In the genomic region with DNA sequence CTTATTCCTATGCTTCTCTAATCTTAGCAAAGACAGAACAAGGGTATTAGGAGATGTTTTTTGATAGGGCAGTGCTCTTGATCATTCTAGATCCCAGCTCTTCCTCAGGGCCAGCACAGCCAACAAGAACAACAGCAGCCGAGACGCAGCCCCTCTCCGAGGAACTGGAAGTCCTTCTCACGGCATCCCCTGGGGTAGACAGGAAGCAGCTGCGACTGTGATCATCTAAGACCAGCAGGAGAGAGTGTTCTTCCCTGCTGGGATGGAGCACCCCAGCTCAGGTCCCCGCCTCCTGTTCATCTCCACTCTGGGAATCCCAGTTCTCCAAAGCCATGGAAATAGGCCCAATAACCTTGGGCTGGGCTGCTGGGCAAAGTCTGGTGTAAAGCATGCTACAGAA, we compare ENCODE assay signal across 22 cellular contexts. TPM values are rescaled to one million over a fixed set of nuclear protein-coding genes. Genes with fewer than 3 reads are reported as not detected.
DNase-seq lines count a peak whose midpoint lies in the region; ATAC-seq and TF ChIP-seq lines count a peak whose summit lies in the region.
"Had no signal": no experiment of that assay in that cellular context is flagged by ENCODE, and none has a peak within 500 bp of the region (broad histone marks: within the 10 kb centered on the region; RNA-seq: fewer than 3 reads in every experiment).

No MANE protein-coding gene starts in this region.

- peak overlapping the region; percentile 67 for H3K4ac ChIP-seq in IMR-90 (ENCODE audit: low read depth, low read length)
- no peak overlapping the region for H3K4ac ChIP-seq in mesendoderm (ENCODE audit: low read depth, low read length)

- H3K18ac ChIP-seq in IMR-90 (ENCODE audit: low read depth, low read length): no peak overlapping the region
- H3K18ac ChIP-seq in mesendoderm (ENCODE audit: low read length): no peak overlapping the region

- H4K5ac ChIP-seq in IMR-90 (ENCODE audit: low read depth, low read length) (no peak overlapping the region), mesendoderm (ENCODE audit: low read length) (no peak overlapping the region)

- BruUV-seq in IMR-90 (replicated peaks; lab: Mats Ljungman, UMichigan): no TSS peak

- no peak for DNase-seq in IMR-90
- DNase-seq in astrocyte of the spinal cord (ENCODE audit: low read depth, low spot score): peak; percentile 69
- DNase-seq in islet precursor cell: peak; percentile 32
- DNase-seq in transverse colon: no peak
- no peak for DNase-seq in NCI-H446 (lab: John Stamatoyannopoulos, UW)
- no peak for DNase-seq in mesendoderm
- DNase-seq: activated naive CD4-positive, alpha-beta T cell; amniotic stem cell; foreskin fibroblast; GM23248; Karpas-422; midbrain; NCI-H1105; nephron progenitor cell; OCI-M1; stimulated activated CD4-positive, alpha-beta T cell treated with anti-CD3 and anti-CD28 coated beads, Interleukin-4, amount 100 ng/mL, for 4 hours; substantia nigra; T-helper 2 cell had no signal

- H3K79me2 ChIP-seq in mesendoderm (ENCODE audit: control insufficient read depth, insufficient read depth, low read length): no peaks in the 10 kb centered on the region

- H2BK20ac ChIP-seq in IMR-90 (ENCODE audit: low read depth, low read length): peak overlapping the region; percentile 55

- in situ Hi-C loops in IMR-90 (cut with MboI; ENCODE audit: low sequenced_read_pairs) (no loop called here), astrocyte of the spinal cord (cut with HindIII; ENCODE audit: low sequenced_read_pairs) (no loop called here), transverse colon (cut with MboI; ENCODE audit: low pct_ligation_motif_present in 1 of 4, low pct_unique_long_range_greater_than_20kb in 1 of 4, low sequenced_read_pairs in 3 of 4) (loop anchor here in 1 of 4 donors (10.0 kb wide), 1 partner anchor 259 kb away; no protein-coding TSS in a partner anchor)

- POLR2A ChIA-PET in IMR-90 (lab: Charles Lee; ENCODE audit: unreplicated experiment): no interaction called here

- no peak overlapping the region for H3K56ac ChIP-seq in IMR-90 (ENCODE audit: extremely low read depth, insufficient read depth, low read length)
- H3K56ac ChIP-seq in mesendoderm (ENCODE audit: low read length): no peak overlapping the region

- ATAC-seq in IMR-90 (ENCODE audit: low read depth) (no peak), HG02571 (IDR thresholded peaks at IDR 0.05; ENCODE audit: unreplicated experiment) (no peak)

- 0 out of 2 replicates have a peak, but pooled peaks cover 4% of the 10 kb centered on the region for H4K20me1 ChIP-seq in IMR-90 (ENCODE audit: insufficient read depth, low read length)

- peak overlapping the region; percentile 92; the same call in 1 of the 2 replicates for H4K91ac ChIP-seq in IMR-90 (ENCODE audit: insufficient read depth, low read depth, low read length)

- no CpG with 5 or more reads among the region's 6 CpGs for WGBS in IMR-90 (ENCODE audit: extremely low coverage in 2 of 2, insufficient read length in 1 of 2), 2 experiments
- 69% methylated on average over 6 of the region's 6 CpGs; no CpG with 5 or more reads in 1 of the 2 donors for WGBS in transverse colon (ENCODE audit: low coverage in 1 of 2), 2 donors
- WGBS in mesendoderm (ENCODE audit: extremely low coverage, insufficient coverage, low lambda C conversion rate): no CpG with 5 or more reads among the region's 6 CpGs

- H2AK9ac ChIP-seq in IMR-90 (replicated peaks; ENCODE audit: low read depth, low read length, poor library complexity): no peak overlapping the region

- TF ChIP-seq EP300 in transverse colon (IDR thresholded peaks at IDR 0.05; ENCODE audit: low read depth): no peak

- peak overlapping the region; percentile 28 for H2BK5ac ChIP-seq in IMR-90 (ENCODE audit: low read depth, low read length, poor library complexity, severe bottlenecking)
- H2BK5ac ChIP-seq in mesendoderm (ENCODE audit: low read length): no peak overlapping the region

- H3K23ac ChIP-seq in IMR-90 (ENCODE audit: low read depth, low read length) (peak overlapping the region; percentile 45; the same call in 1 of the 2 replicates), mesendoderm (ENCODE audit: low read length) (no peak overlapping the region)

- no peaks in the 10 kb centered on the region for H3K27me3 ChIP-seq in IMR-90 (ENCODE audit: control insufficient read depth, insufficient read depth, low read length)
- H3K27me3 ChIP-seq in transverse colon: no peaks in the 10 kb centered on the region
- H3K27me3 ChIP-seq in mesendoderm (ENCODE audit: insufficient read depth, low read length, poor library complexity): no peaks in the 10 kb centered on the region
- H3K27me3 ChIP-seq: SJSA1 had no signal

- H3K9me1 ChIP-seq in IMR-90 (ENCODE audit: insufficient read depth, low read length): peaks cover 57% of the 10 kb centered on the region

- peak overlapping the region; percentile 53 for H3K14ac ChIP-seq in IMR-90 (replicated peaks; ENCODE audit: low read depth, low read length)

- CTCF ChIA-PET in IMR-90 (lab: Yijun Ruan, JAX): no interaction called here

- H2AK5ac ChIP-seq in IMR-90 (ENCODE audit: low read depth, low read length) (peak overlapping the region; percentile 75; the same call in 1 of the 2 replicates), mesendoderm (ENCODE audit: low read length) (no peak overlapping the region)

- H3K36me3 ChIP-seq in IMR-90 (ENCODE audit: control insufficient read depth, insufficient read depth, low read length) (peaks cover 16% of the 10 kb centered on the region; the same call in 1 of the 2 replicates), transverse colon (no peaks in the 10 kb centered on the region), mesendoderm (ENCODE audit: control insufficient read depth, insufficient read depth, low read length) (no peaks in the 10 kb centered on the region)
- H3K36me3 ChIP-seq: prostate gland, SJSA1 had no signal

- H3K79me1 ChIP-seq in IMR-90 (ENCODE audit: low read depth in 1 of 2, low read length in 2 of 2): peaks cover 38 to 89% of the 10 kb centered on the region in 2 experiments
- H3K79me1 ChIP-seq in mesendoderm (ENCODE audit: low read length): no peaks in the 10 kb centered on the region

- TF ChIP-seq POLR2A in IMR-90 (IDR thresholded peaks at IDR 0.05; ENCODE audit: low read depth, low read length) (no peak), transverse colon (IDR thresholded peaks at IDR 0.05) (no peak)

- H2AFZ ChIP-seq in IMR-90 (replicated peaks; ENCODE audit: low read length, poor library complexity): no peak overlapping the region
- H2AFZ ChIP-seq: GM23248 had no signal

- H2BK120ac ChIP-seq in IMR-90 (ENCODE audit: low read depth, low read length) (peak overlapping the region; percentile 97), mesendoderm (ENCODE audit: low read depth, low read length) (no peak overlapping the region)

- H4K8ac ChIP-seq in IMR-90 (ENCODE audit: low read depth in 2 of 2, low read length in 2 of 2) (peak overlapping the region in 1 of 2 experiments; percentile 55; a peak in 1 of 4 replicates), mesendoderm (ENCODE audit: low read depth, low read length) (no peak overlapping the region)

- H3K9ac ChIP-seq in IMR-90 (ENCODE audit: low read depth, low read length) (no peak overlapping the region), mesendoderm (ENCODE audit: low read length) (no peak overlapping the region)
- H3K9ac ChIP-seq: GM23248 had no signal

- dilution Hi-C loops in IMR-90 (cut with HindIII; ENCODE audit: low sequenced_read_pairs, unreplicated experiment): no loop called here

- H3K4me1 ChIP-seq in IMR-90 (ENCODE audit: control insufficient read depth, insufficient read depth, low read length) (peaks cover 35% of the 10 kb centered on the region), transverse colon (peaks cover 13 to 54% (median 25%) of the 10 kb centered on the region in 4 donors), mesendoderm (ENCODE audit: control insufficient read depth, low read depth, low read length) (no peaks in the 10 kb centered on the region)

- no peak for TF ChIP-seq RAD21 in IMR-90 (IDR thresholded peaks at IDR 0.05; ENCODE audit: low read length)

- H3K27ac ChIP-seq in IMR-90 (ENCODE audit: insufficient read depth, low read length) (no peak overlapping the region; the same call in 1 of the 2 replicates), transverse colon (peak overlapping the region in 3 of 4 donors; percentile 9 to 80 (median 77)), mesendoderm (ENCODE audit: low read depth, low read length) (no peak overlapping the region)
- H3K27ac ChIP-seq: GM23248, prostate gland, SJSA1, VCaP had no signal

- intact Hi-C loops in IMR-90 (cut with micrococcal nuclease): no loop called here
- intact Hi-C loops in transverse colon (cut with DNase I; ENCODE audit: low total_unique reads): no loop called here

- H2BK15ac ChIP-seq in IMR-90 (ENCODE audit: low read depth, low read length): peak overlapping the region; percentile 89; the same call in 2 of the 3 replicates
- no peak overlapping the region for H2BK15ac ChIP-seq in mesendoderm (replicated peaks; ENCODE audit: low read depth)

- TF ChIP-seq CTCF in IMR-90 (conservative IDR thresholded peaks at IDR 0.05; ENCODE audit: low read depth, low read length): no peak
- no peak for TF ChIP-seq CTCF in astrocyte of the spinal cord (IDR thresholded peaks at IDR 0.05; ENCODE audit: low read depth, low read length)
- TF ChIP-seq CTCF in transverse colon (IDR thresholded peaks at IDR 0.05): no peak

- H3K4me2 ChIP-seq in IMR-90 (ENCODE audit: low read depth, low read length) (no peak overlapping the region), mesendoderm (ENCODE audit: low read length) (no peak overlapping the region)

- H3K9me3 ChIP-seq in IMR-90 (ENCODE audit: control insufficient read depth, insufficient read depth, low read length) (no peaks in the 10 kb centered on the region), transverse colon (no peaks in the 10 kb centered on the region)
- H3K9me3 ChIP-seq: prostate gland, SJSA1 had no signal

- H3K4me3 ChIP-seq in IMR-90 (ENCODE audit: insufficient read depth, low read depth, low read length) (no peak overlapping the region), astrocyte of the spinal cord (ENCODE audit: low read depth, low read length) (no peak overlapping the region), transverse colon (no peak overlapping the region), mesendoderm (ENCODE audit: low read length) (no peak overlapping the region)
- H3K4me3 ChIP-seq: GM23248, prostate gland, SJSA1 had no signal

TF ChIP-seq in IMR-90, 13 proteins besides CTCF, POLR2A, EP300 and RAD21 (continues in another document):
- TF ChIP-seq MAZ (IDR thresholded peaks at IDR 0.05; ENCODE audit: borderline replicate concordance, low read depth, low read length) (no peak), CEBPB (IDR thresholded peaks at IDR 0.05; ENCODE audit: low read depth, low read length) (no peak), BHLHE40 (IDR thresholded peaks at IDR 0.05; ENCODE audit: low read depth, low read length) (no peak)

RNA-seq across cellular contexts. Expression of gene IRAG1, which starts 29.6 kb away (rescaled TPM):
- total RNA-seq in IMR-90 (2012; rRNA removed) (21.1 and 25.8 TPM in 2 replicates), transverse colon (10 to 100 TPM; 19.4 to 48.8 (median 24.9) TPM)
- polyA plus RNA-seq in IMR-90 (2012; rRNA removed): 17.6 and 19.4 TPM in 2 replicates
- 8.5 and 8.6 TPM in 2 replicates for polyA plus RNA-seq in IMR-90 (2012; cell fraction: cytosol; rRNA removed)
- 37.6 and 104 TPM in 2 replicates for polyA plus RNA-seq in IMR-90 (2012; cell fraction: nucleus; rRNA removed; ENCODE audit: low replicate concordance)
- 0.79 TPM for polyA plus RNA-seq in mesendoderm (2013, experiment 1 of 2)
- polyA plus RNA-seq in mesendoderm (2013, experiment 2 of 2): 0.80 TPM

Comparison
In these comparisons a context has a peak if more than half of its experiments do, and no peak if none do; other contexts are left out.
1. DNase-seq: peak in astrocyte of the spinal cord (single experiment) and islet precursor cell (single experiment); none in IMR-90 (single experiment), transverse colon (single experiment), NCI-H446 (0 of 2) and mesendoderm (single experiment).
2. H3K27ac ChIP-seq: peak in transverse colon (3 of 4); none in IMR-90 (single experiment) and mesendoderm (single experiment).